In the genomic region with DNA sequence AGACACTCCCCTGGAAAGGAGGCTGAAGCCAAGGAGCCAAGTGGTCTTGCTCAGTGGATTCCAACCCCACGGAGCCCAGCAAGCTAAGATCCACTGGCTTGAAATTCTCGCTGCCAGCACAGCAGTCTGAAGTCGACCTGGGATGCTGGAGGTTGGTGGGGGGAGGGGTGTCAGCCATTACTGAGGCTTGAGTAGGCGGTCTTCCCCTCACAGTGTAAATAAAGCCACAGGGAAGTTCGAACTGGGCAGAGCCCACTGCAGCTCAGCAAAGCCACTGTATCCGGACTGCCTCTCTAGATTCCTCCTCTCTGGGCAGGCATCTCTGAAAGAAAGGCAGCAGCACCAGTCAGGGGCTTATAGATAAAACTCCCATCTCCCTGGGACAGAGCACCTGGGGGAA, we compare ENCODE assay signal across 3 cellular contexts. TPM values are rescaled to one million over a fixed set of nuclear protein-coding genes. Genes with fewer than 3 reads are reported as not detected.
"Had no signal": no experiment of that assay in that cellular context is flagged by ENCODE, and none has a peak within 500 bp of the region (broad histone marks: within the 10 kb centered on the region; RNA-seq: fewer than 3 reads in every experiment).

No MANE protein-coding gene starts in this region.

RNA-seq across cellular contexts. Expression of a gene that starts 22.0 kb away (rescaled TPM):
- total RNA-seq: ascending aorta, epithelial cell of proximal tubule, esophagus mucosa had no signal
